1 cellular context compared by ENCODE assay signal in genomic region chr11:35183526-35183925, GRCh38.
TF ChIP-seq lines count a peak whose summit lies in the region.

No MANE protein-coding gene starts in this region.

TF ChIP-seq in WTC11, 78 proteins besides CTCF, POLR2A, EP300 and RAD21 (continued from another document):
- no peak for TF ChIP-seq ZNF138 (CRISPR knock-in tag; conservative IDR thresholded peaks at IDR 0.05)
- TF ChIP-seq FOXK1 (CRISPR knock-in tag; IDR thresholded peaks at IDR 0.05): no peak
- no peak for TF ChIP-seq SOX15 (CRISPR knock-in tag; IDR thresholded peaks at IDR 0.05)
- TF ChIP-seq FOXP4 (CRISPR knock-in tag; IDR thresholded peaks at IDR 0.05): no peak
